In the genomic region with DNA sequence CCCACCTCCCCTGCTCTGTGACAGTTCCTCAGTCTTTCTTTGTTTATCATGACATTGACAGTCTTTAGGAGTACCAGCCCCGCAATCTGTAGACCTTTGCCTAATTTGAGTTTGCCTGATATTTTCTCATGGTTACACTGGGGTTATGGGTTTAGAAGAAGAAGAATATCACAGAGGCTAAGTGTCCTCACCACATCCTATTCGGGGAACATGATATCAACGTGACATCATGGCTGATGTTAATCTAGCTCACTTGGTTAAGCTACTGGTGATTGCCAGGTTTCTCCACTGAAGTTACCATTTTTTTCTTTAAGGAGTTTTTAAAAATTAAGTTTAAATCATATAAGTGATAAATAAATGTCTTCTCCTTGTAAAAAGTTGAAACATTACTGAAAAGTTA, we compare ENCODE assay signal across 15 cellular contexts.
DNase-seq lines count a peak whose midpoint lies in the region; ATAC-seq and TF ChIP-seq lines count a peak whose summit lies in the region.
"Had no signal": no experiment of that assay in that cellular context is flagged by ENCODE, and none has a peak within 500 bp of the region (broad histone marks: within the 10 kb centered on the region; RNA-seq: fewer than 3 reads in every experiment).

No MANE protein-coding gene starts in this region.

- no peak for TF ChIP-seq CTCF in GM23338 (conservative IDR thresholded peaks at IDR 0.05; ENCODE audit: low read depth in 2 of 2)
- TF ChIP-seq CTCF in left lung (IDR thresholded peaks at IDR 0.05): no peak

- H2AK5ac ChIP-seq in mesendoderm (ENCODE audit: low read length): no peak overlapping the region

- no peaks in the 10 kb centered on the region for H3K36me3 Mint-ChIP-seq in GM23338 (ENCODE audit: low read depth)
- H3K36me3 Mint-ChIP-seq: CD14-positive monocyte; CD8-positive, alpha-beta T cell had no signal

- no peak overlapping the region for H3K27ac Mint-ChIP-seq in GM23338
- H3K27ac Mint-ChIP-seq: CD8-positive, alpha-beta T cell; HFFc6 had no signal

- no peak overlapping the region for H3K18ac ChIP-seq in mesendoderm (ENCODE audit: low read length)

- H3K9ac ChIP-seq in mesendoderm (ENCODE audit: low read length): no peak overlapping the region

- H3K23ac ChIP-seq in mesendoderm (ENCODE audit: low read length): peak overlapping the region; percentile 36

- no peak overlapping the region for H2BK15ac ChIP-seq in mesendoderm (replicated peaks; ENCODE audit: low read depth)

- ATAC-seq in GM23338: no peak
- peak; percentile 10 for ATAC-seq in sciatic nerve
- no peak for ATAC-seq in left lung
- no peak for ATAC-seq in HG02870 (IDR thresholded peaks at IDR 0.05; ENCODE audit: unreplicated experiment)
- ATAC-seq: A549; CD8-positive, alpha-beta T cell; HepG2 had no signal

- no peak overlapping the region for H3K4ac ChIP-seq in mesendoderm (ENCODE audit: low read depth, low read length)

- intact Hi-C loops in sciatic nerve (cut with DNase I) (no loop called here), left lung (cut with DNase I) (no loop called here)

- no peak overlapping the region for H3K56ac ChIP-seq in mesendoderm (ENCODE audit: low read length)

- H2AFZ ChIP-seq in GM23338: peak overlapping the region; percentile 43; the same call in 1 of the 2 replicates

- no CpG with 5 or more reads among the region's 3 CpGs for WGBS in mesendoderm (ENCODE audit: extremely low coverage, insufficient coverage, low lambda C conversion rate)

- no peak overlapping the region for H3K4me3 Mint-ChIP-seq in GM23338
- H3K4me3 Mint-ChIP-seq: CD14-positive monocyte; CD8-positive, alpha-beta T cell; HFFc6 had no signal

- no peaks in the 10 kb centered on the region for H3K36me3 ChIP-seq in GM23338 (ENCODE audit: insufficient read depth)
- no peaks in the 10 kb centered on the region for H3K36me3 ChIP-seq in mesendoderm (ENCODE audit: control insufficient read depth, insufficient read depth, low read length)
- no peaks in the 10 kb centered on the region for H3K36me3 ChIP-seq in left lung

- no peaks in the 10 kb centered on the region for H3K79me2 ChIP-seq in GM23338 (replicated peaks; ENCODE audit: insufficient read depth)
- H3K79me2 ChIP-seq in mesendoderm (ENCODE audit: control insufficient read depth, insufficient read depth, low read length): no peaks in the 10 kb centered on the region

- H3K27me3 Mint-ChIP-seq in GM23338 (ENCODE audit: insufficient read depth, low read depth, poor library complexity): no peaks in the 10 kb centered on the region

- no peak overlapping the region for H2BK5ac ChIP-seq in mesendoderm (ENCODE audit: low read length)

- H3K27ac ChIP-seq in GM23338 (ENCODE audit: low read depth) (no peak overlapping the region), mesendoderm (ENCODE audit: low read depth, low read length) (no peak overlapping the region), left lung (no peak overlapping the region)
- H3K27ac ChIP-seq: A549 had no signal

- H3K4me3 ChIP-seq in GM23338: no peak overlapping the region
- no peak overlapping the region for H3K4me3 ChIP-seq in Jurkat, Clone E6-1 (ENCODE audit: low read length)
- H3K4me3 ChIP-seq in mesendoderm (ENCODE audit: low read length): no peak overlapping the region
- no peak overlapping the region for H3K4me3 ChIP-seq in left lung
- H3K4me3 ChIP-seq: A549 had no signal

- no peaks in the 10 kb centered on the region for H3K4me1 ChIP-seq in GM23338 (ENCODE audit: insufficient read depth)
- H3K4me1 ChIP-seq in mesendoderm (ENCODE audit: control insufficient read depth, low read depth, low read length): no peaks in the 10 kb centered on the region
- no peaks in the 10 kb centered on the region for H3K4me1 ChIP-seq in left lung
- H3K4me1 ChIP-seq: A549, Caco-2 had no signal

- H3K4me1 Mint-ChIP-seq in GM23338: peaks cover 6% of the 10 kb centered on the region

- H4K20me1 ChIP-seq in GM23338 (replicated peaks; ENCODE audit: insufficient read depth): no peaks in the 10 kb centered on the region

- H3K79me1 ChIP-seq in mesendoderm (ENCODE audit: low read length): no peaks in the 10 kb centered on the region

- H3K27me3 ChIP-seq in GM23338 (ENCODE audit: insufficient read depth): no peaks in the 10 kb centered on the region
- H3K27me3 ChIP-seq in mesendoderm (ENCODE audit: insufficient read depth, low read length, poor library complexity): no peaks in the 10 kb centered on the region
- no peaks in the 10 kb centered on the region for H3K27me3 ChIP-seq in left lung

- H3K4me2 ChIP-seq in GM23338 (no peak overlapping the region), mesendoderm (ENCODE audit: low read length) (no peak overlapping the region)
- H3K4me2 ChIP-seq: A549 had no signal

- H3K9me2 ChIP-seq in GM23338 (ENCODE audit: insufficient read depth): no peaks in the 10 kb centered on the region

- no peak overlapping the region for H4K5ac ChIP-seq in mesendoderm (ENCODE audit: low read length)

- H4K8ac ChIP-seq in mesendoderm (ENCODE audit: low read depth, low read length): no peak overlapping the region

- DNase-seq in GM23338 (ENCODE audit: low spot score) (no peak), mesendoderm (no peak), sciatic nerve (ENCODE audit: low spot score) (no peak), left lung (no peak)
- peak; percentile 69 for DNase-seq in Jurkat, Clone E6-1 (ENCODE audit: low read depth, low spot score)
- DNase-seq: Caco-2; CD8-positive, alpha-beta T cell; DND-41; GDM1; HCEC 1CT; HFFc6 had no signal

- H3K9me3 Mint-ChIP-seq in GM23338: no peaks in the 10 kb centered on the region
- H3K9me3 Mint-ChIP-seq: CD8-positive, alpha-beta T cell; HFFc6 had no signal

- no peak overlapping the region for H2BK120ac ChIP-seq in mesendoderm (ENCODE audit: low read depth, low read length)

- H3F3A ChIP-seq in GM23338 (replicated peaks; ENCODE audit: low read depth): no peaks in the 10 kb centered on the region

- no peaks in the 10 kb centered on the region for H3K9me3 ChIP-seq in left lung
- H3K9me3 ChIP-seq: A549, Caco-2 had no signal

TF ChIP-seq in GM23338, 12 proteins besides CTCF, POLR2A, EP300 and RAD21 (continues in another document):
- TF ChIP-seq NANOG (IDR thresholded peaks at IDR 0.05; ENCODE audit: borderline replicate concordance): no peak
- TF ChIP-seq ZNF114 (CRISPR knock-in tag; IDR thresholded peaks at IDR 0.05): no peak
- no peak for TF ChIP-seq ZNF331 (CRISPR knock-in tag; IDR thresholded peaks at IDR 0.05; ENCODE audit: low read depth)
- TF ChIP-seq, protein P1, sequence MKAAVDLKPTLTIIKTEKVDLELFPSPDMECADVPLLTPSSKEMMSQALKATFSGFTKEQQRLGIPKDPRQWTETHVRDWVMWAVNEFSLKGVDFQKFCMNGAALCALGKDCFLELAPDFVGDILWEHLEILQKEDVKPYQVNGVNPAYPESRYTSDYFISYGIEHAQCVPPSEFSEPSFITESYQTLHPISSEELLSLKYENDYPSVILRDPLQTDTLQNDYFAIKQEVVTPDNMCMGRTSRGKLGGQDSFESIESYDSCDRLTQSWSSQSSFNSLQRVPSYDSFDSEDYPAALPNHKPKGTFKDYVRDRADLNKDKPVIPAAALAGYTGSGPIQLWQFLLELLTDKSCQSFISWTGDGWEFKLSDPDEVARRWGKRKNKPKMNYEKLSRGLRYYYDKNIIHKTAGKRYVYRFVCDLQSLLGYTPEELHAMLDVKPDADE (IDR thresholded peaks at IDR 0.05): no peak
- no peak for TF ChIP-seq CREB1 (CRISPR knock-in tag; IDR thresholded peaks at IDR 0.05; ENCODE audit: low read depth)
